Comparison of ENCODE assay signal across 10 cellular contexts in genomic region chrX:46279925-46280313, GRCh38.
A peak's percentile ranks its signal among the peaks of the same experiment; 100 is the strongest.
DNase-seq lines count a peak whose midpoint lies in the region; TF ChIP-seq lines count a peak whose summit lies in the region.
"Had no signal": no experiment of that assay in that cellular context is flagged by ENCODE, and none has a peak within 500 bp of the region (broad histone marks: within the 10 kb centered on the region; RNA-seq: fewer than 3 reads in every experiment).

No MANE protein-coding gene starts in this region.

- H3K4me1 ChIP-seq in mesenchymal stem cell (ENCODE audit: control insufficient read depth, insufficient read depth, low read depth, low read length): peaks cover 1% of the 10 kb centered on the region
- no peaks in the 10 kb centered on the region for H3K4me1 ChIP-seq in PC-9 (replicated peaks; ENCODE audit: insufficient read depth)

- H2BK15ac ChIP-seq in mesenchymal stem cell (ENCODE audit: low read depth, poor library complexity, severe bottlenecking): no peak overlapping the region

- no peak overlapping the region for H2BK5ac ChIP-seq in mesenchymal stem cell (ENCODE audit: low read depth, low read length, poor library complexity, severe bottlenecking)

- H4K20me1 ChIP-seq in PC-9 (ENCODE audit: insufficient read depth): no peaks in the 10 kb centered on the region

- no peaks in the 10 kb centered on the region for H3F3A ChIP-seq in PC-9 (ENCODE audit: insufficient read depth, low read depth)

- H2BK12ac ChIP-seq in mesenchymal stem cell (ENCODE audit: low read length in 2 of 2): no peak overlapping the region

- H3K27ac ChIP-seq in mesenchymal stem cell (ENCODE audit: low read length, poor library complexity, severe bottlenecking) (no peak overlapping the region), PC-9 (no peak overlapping the region)

- no peak overlapping the region for H3K14ac ChIP-seq in mesenchymal stem cell (ENCODE audit: low read length in 2 of 2)

- no peak overlapping the region for H3K4me2 ChIP-seq in mesenchymal stem cell (ENCODE audit: low read length, poor library complexity, severe bottlenecking)
- no peak overlapping the region for H3K4me2 ChIP-seq in PC-9

- H3K36me3 Mint-ChIP-seq in activated T-helper 1 cell treated with anti-CD3 and anti-CD28 coated beads, Interleukin-12 subunit alpha, Interleukin-12 subunit beta, Interleukin-2, Interleukin-4 antibody, amounts not matched to agents 30 ng/mL and 10 ng/mL and 1 ng/mL, durations not matched to agents 14 hours and 24 hours and 36 hours (ENCODE audit: low read depth): no peaks in the 10 kb centered on the region

- H2AK5ac ChIP-seq in mesenchymal stem cell (ENCODE audit: low read length, severe bottlenecking): no peak overlapping the region

- DNase-seq in GM03348 (ENCODE audit: low spot score): peak; percentile 48
- DNase-seq in HT1080 (ENCODE audit: low read depth): peak; percentile 73
- DNase-seq in activated T-helper 1 cell treated with anti-CD3 and anti-CD28 coated beads, Interleukin-12 subunit alpha, Interleukin-12 subunit beta, Interleukin-2, Interleukin-4 antibody, amounts not matched to agents 30 ng/mL and 10 ng/mL and 1 ng/mL, durations not matched to agents 14 hours and 24 hours and 36 hours (ENCODE audit: low spot score): no peak
- peak; percentile 4 for DNase-seq in mesenchymal stem cell
- DNase-seq in PC-9: no peak
- DNase-seq in OCI-M2 (lab: John Stamatoyannopoulos, UW; ENCODE audit: unreplicated experiment): no peak
- DNase-seq in NAMALWA (ENCODE audit: low spot score): no peak
- no peak for DNase-seq in GM19238 (ENCODE audit: insufficient read length, low spot score)
- DNase-seq: Karpas-422, retina had no signal

- peaks cover 20% of the 10 kb centered on the region for H3K4me1 Mint-ChIP-seq in activated T-helper 1 cell treated with anti-CD3 and anti-CD28 coated beads, Interleukin-12 subunit alpha, Interleukin-12 subunit beta, Interleukin-2, Interleukin-4 antibody, amounts not matched to agents 30 ng/mL and 10 ng/mL and 1 ng/mL, durations not matched to agents 14 hours and 24 hours and 36 hours (ENCODE audit: low read depth)

- H3K9me3 ChIP-seq in mesenchymal stem cell (ENCODE audit: control insufficient read depth, low read length): no peaks in the 10 kb centered on the region
- no peaks in the 10 kb centered on the region for H3K9me3 ChIP-seq in PC-9 (ENCODE audit: insufficient read depth, low read depth)

- H3K27ac Mint-ChIP-seq in activated T-helper 1 cell treated with anti-CD3 and anti-CD28 coated beads, Interleukin-12 subunit alpha, Interleukin-12 subunit beta, Interleukin-2, Interleukin-4 antibody, amounts not matched to agents 30 ng/mL and 10 ng/mL and 1 ng/mL, durations not matched to agents 14 hours and 24 hours and 36 hours: peak overlapping the region; percentile 23

- no peak overlapping the region for H3K4me3 Mint-ChIP-seq in activated T-helper 1 cell treated with anti-CD3 and anti-CD28 coated beads, Interleukin-12 subunit alpha, Interleukin-12 subunit beta, Interleukin-2, Interleukin-4 antibody, amounts not matched to agents 30 ng/mL and 10 ng/mL and 1 ng/mL, durations not matched to agents 14 hours and 24 hours and 36 hours

- no peaks in the 10 kb centered on the region for H3K9me2 ChIP-seq in PC-9 (ENCODE audit: insufficient read depth)

- POLR2A ChIA-PET in PC-9 (lab: Charles Lee; ENCODE audit: unreplicated experiment): no interaction called here

- H3K27me3 Mint-ChIP-seq in activated T-helper 1 cell treated with anti-CD3 and anti-CD28 coated beads, Interleukin-12 subunit alpha, Interleukin-12 subunit beta, Interleukin-2, Interleukin-4 antibody, amounts not matched to agents 30 ng/mL and 10 ng/mL and 1 ng/mL, durations not matched to agents 14 hours and 24 hours and 36 hours (ENCODE audit: insufficient read depth): no peaks in the 10 kb centered on the region

- H4K8ac ChIP-seq in mesenchymal stem cell (ENCODE audit: low read length): no peak overlapping the region

- no CpG with 5 or more reads among the region's 3 CpGs for WGBS in mesenchymal stem cell

- no peak overlapping the region for H3K18ac ChIP-seq in mesenchymal stem cell (ENCODE audit: low read depth in 1 of 2, low read length in 2 of 2)

- peak overlapping the region; percentile 68 for H3K9ac ChIP-seq in mesenchymal stem cell (ENCODE audit: low read length)

- CTCF ChIA-PET in PC-9 (lab: Charles Lee): no interaction called here

- H3K4ac ChIP-seq in mesenchymal stem cell (ENCODE audit: low read depth in 1 of 2, low read length in 2 of 2): no peak overlapping the region

- no peak overlapping the region for H2AFZ ChIP-seq in mesenchymal stem cell (ENCODE audit: low read depth, low read length)
- no peak overlapping the region for H2AFZ ChIP-seq in PC-9

- H3K27me3 ChIP-seq in mesenchymal stem cell (ENCODE audit: control insufficient read depth in 1 of 2, insufficient read depth in 1 of 2, low read length in 2 of 2): peaks cover 0 to 7% of the 10 kb centered on the region in 2 experiments
- no peaks in the 10 kb centered on the region for H3K27me3 ChIP-seq in PC-9 (ENCODE audit: insufficient read depth, low read depth)

- TF ChIP-seq CTCF in PC-9 (conservative IDR thresholded peaks at IDR 0.05): no peak

- H3K23ac ChIP-seq in mesenchymal stem cell (ENCODE audit: low read length in 2 of 2): no peak overlapping the region

- no peak overlapping the region for H4K91ac ChIP-seq in mesenchymal stem cell (ENCODE audit: low read length)

- BruUV-seq in PC-9 (replicated peaks; lab: Mats Ljungman, UMichigan): no TSS peak

- intact Hi-C loops in activated T-helper 1 cell treated with anti-CD3 and anti-CD28 coated beads, Interleukin-12 subunit alpha, Interleukin-12 subunit beta, Interleukin-2, Interleukin-4 antibody, amounts not matched to agents 30 ng/mL and 10 ng/mL and 1 ng/mL, durations not matched to agents 14 hours and 24 hours and 36 hours (cut with micrococcal nuclease): loop anchor here (1.0 to 10.0 kb wide), 3 partner anchors 40 to 475 kb away; no protein-coding TSS in a partner anchor
- intact Hi-C loops in PC-9 (cut with micrococcal nuclease; ENCODE audit: unreplicated experiment): no loop called here

- H3K79me2 ChIP-seq in PC-9 (ENCODE audit: low read depth): no peaks in the 10 kb centered on the region

- no peaks in the 10 kb centered on the region for H3K36me3 ChIP-seq in mesenchymal stem cell (ENCODE audit: control insufficient read depth in 1 of 2, insufficient read depth in 2 of 2, low read depth in 1 of 2, low read length in 2 of 2)
- H3K36me3 ChIP-seq in PC-9 (ENCODE audit: low read depth): no peaks in the 10 kb centered on the region

- H3K9me3 Mint-ChIP-seq in activated T-helper 1 cell treated with anti-CD3 and anti-CD28 coated beads, Interleukin-12 subunit alpha, Interleukin-12 subunit beta, Interleukin-2, Interleukin-4 antibody, amounts not matched to agents 30 ng/mL and 10 ng/mL and 1 ng/mL, durations not matched to agents 14 hours and 24 hours and 36 hours: peaks cover 3% of the 10 kb centered on the region

- no peak overlapping the region for H2BK120ac ChIP-seq in mesenchymal stem cell (ENCODE audit: low read depth, low read length)

- H3K79me1 ChIP-seq in mesenchymal stem cell (replicated peaks; ENCODE audit: low read length, poor library complexity, severe bottlenecking): no peaks in the 10 kb centered on the region

- H3K4me3 ChIP-seq in mesenchymal stem cell (ENCODE audit: insufficient read depth in 1 of 2, low read depth in 1 of 2, low read length in 2 of 2): no peak overlapping the region
- H3K4me3 ChIP-seq in PC-9: no peak overlapping the region

Comparison
In these comparisons a context has a peak if more than half of its experiments do, and no peak if none do; other contexts are left out.
1. DNase-seq: peak in GM03348 (single experiment), HT1080 (single experiment) and mesenchymal stem cell (single experiment); none in activated T-helper 1 cell treated with anti-CD3 and anti-CD28 coated beads, Interleukin-12 subunit alpha, Interleukin-12 subunit beta, Interleukin-2, Interleukin-4 antibody, amounts not matched to agents 30 ng/mL and 10 ng/mL and 1 ng/mL, durations not matched to agents 14 hours and 24 hours and 36 hours (single experiment), PC-9 (0 of 2), OCI-M2 (single experiment), NAMALWA (single experiment) and GM19238 (single experiment).